1 cellular context compared by ENCODE assay signal in the genomic region with DNA sequence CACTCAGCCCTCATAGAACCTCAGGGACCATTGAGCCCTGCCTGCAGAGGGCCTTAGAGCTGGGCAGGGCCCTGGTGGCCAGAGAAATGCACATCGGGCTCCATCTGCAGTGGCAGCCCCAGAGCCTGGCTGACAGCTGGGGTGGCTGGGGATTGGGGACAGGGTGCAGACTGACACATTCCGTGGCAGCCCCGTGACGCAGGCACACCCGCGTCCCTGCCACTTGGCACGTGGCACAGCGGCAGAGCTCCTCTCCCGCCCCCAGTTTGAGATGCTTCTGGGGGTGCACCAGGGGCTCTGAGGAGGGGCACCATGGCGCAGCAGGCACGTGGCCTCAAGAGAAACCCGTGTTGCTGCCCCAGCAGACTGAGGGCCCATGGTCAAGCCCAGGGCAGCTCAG.
TF ChIP-seq lines count a peak whose summit lies in the region.

No MANE protein-coding gene starts in this region.

TF ChIP-seq in HepG2, 621 proteins besides CTCF, POLR2A, EP300 and RAD21:
- TF ChIP-seq ZFP1 (CRISPR knock-in tag; IDR thresholded peaks at IDR 0.05) (no peak), ZNF354B (CRISPR knock-in tag; IDR thresholded peaks at IDR 0.05) (no peak), AGO1 (IDR thresholded peaks at IDR 0.05; ENCODE audit: low read depth, low read length, poor library complexity, severe bottlenecking) (no peak)
- TF ChIP-seq, protein P1, sequence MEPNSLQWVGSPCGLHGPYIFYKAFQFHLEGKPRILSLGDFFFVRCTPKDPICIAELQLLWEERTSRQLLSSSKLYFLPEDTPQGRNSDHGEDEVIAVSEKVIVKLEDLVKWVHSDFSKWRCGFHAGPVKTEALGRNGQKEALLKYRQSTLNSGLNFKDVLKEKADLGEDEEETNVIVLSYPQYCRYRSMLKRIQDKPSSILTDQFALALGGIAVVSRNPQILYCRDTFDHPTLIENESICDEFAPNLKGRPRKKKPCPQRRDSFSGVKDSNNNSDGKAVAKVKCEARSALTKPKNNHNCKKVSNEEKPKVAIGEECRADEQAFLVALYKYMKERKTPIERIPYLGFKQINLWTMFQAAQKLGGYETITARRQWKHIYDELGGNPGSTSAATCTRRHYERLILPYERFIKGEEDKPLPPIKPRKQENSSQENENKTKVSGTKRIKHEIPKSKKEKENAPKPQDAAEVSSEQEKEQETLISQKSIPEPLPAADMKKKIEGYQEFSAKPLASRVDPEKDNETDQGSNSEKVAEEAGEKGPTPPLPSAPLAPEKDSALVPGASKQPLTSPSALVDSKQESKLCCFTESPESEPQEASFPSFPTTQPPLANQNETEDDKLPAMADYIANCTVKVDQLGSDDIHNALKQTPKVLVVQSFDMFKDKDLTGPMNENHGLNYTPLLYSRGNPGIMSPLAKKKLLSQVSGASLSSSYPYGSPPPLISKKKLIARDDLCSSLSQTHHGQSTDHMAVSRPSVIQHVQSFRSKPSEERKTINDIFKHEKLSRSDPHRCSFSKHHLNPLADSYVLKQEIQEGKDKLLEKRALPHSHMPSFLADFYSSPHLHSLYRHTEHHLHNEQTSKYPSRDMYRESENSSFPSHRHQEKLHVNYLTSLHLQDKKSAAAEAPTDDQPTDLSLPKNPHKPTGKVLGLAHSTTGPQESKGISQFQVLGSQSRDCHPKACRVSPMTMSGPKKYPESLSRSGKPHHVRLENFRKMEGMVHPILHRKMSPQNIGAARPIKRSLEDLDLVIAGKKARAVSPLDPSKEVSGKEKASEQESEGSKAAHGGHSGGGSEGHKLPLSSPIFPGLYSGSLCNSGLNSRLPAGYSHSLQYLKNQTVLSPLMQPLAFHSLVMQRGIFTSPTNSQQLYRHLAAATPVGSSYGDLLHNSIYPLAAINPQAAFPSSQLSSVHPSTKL (CRISPR knock-in tag; IDR thresholded peaks at IDR 0.05): no peak
